ENCODE assay signal across 8 cellular contexts in the genomic region with DNA sequence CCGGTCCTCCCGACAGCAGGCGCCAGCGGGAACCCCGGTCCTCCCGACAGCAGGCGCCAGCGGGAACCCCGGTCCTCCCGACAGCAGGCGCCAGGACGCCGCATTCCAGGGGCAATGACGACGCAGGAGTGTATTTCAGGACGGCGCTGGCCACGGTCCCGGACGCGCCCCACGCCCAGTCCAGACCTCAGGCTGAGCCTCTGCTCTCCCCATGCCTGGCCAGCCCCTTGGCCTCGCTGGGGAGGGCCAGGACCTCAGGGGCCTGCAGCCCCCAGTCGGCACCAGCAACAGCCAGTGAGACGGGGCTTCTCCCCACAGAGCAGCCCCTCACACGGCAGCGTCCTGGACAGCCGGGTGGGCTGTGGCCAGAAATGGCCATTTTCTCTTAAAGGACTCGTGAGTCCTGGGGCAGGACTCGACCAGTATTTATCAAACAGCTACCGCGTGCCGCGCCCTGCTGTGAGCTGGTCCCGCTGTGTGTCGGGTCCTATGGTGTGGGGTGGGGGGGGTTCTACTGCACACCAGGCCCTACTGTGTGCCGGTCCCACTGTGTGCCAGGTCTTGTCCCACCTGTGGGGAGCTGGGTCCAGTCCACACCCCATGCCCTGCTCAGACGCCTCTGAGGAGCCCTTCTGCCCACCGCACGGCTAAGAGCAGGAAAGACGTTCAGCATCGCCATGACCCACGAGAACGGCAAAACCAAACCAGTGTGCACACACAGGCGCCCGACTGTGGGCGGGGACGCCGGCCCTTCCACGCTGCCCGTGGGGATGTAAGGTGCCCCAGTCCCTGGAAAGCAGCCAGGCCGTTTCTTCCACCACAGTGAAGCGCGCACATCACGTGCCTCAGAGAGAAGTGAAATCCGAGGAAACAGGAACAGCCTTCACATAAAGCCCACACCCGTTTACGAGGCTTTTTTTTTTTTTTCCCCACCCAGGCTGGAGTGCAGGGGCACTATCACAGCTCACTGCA. TPM values are rescaled to one million over a fixed set of nuclear protein-coding genes. Genes with fewer than 3 reads are reported as not detected.
DNase-seq lines count a peak whose midpoint lies in the region; ATAC-seq and TF ChIP-seq lines count a peak whose summit lies in the region.

No MANE protein-coding gene starts in this region.

- CTCF ChIA-PET in A673 (lab: Charles Lee) (no interaction called here), HEK293 (lab: Yijun Ruan, JAX) (interaction anchor here (0.5 to 1.8 kb wide), 10 partner anchors 51 to 274 kb away, joined by 3 to 5 read pairs (median 3); a partner anchor contains a TSS)

- H3K9ac ChIP-seq in skeletal muscle satellite cell (ENCODE audit: low read depth, low read length), result peak overlapping the region; percentile 51

- intact Hi-C loops in A673 (cut with micrococcal nuclease; ENCODE audit: unreplicated experiment), result loop anchor here (5.0 kb wide), 2 partner anchors 43 to 273 kb away; a partner anchor contains a TSS
- intact Hi-C loops in left ventricle myocardium superior (cut with micrococcal nuclease), result no loop called here

- ATAC-seq in left ventricle myocardium superior, result peak; percentile 66
- ATAC-seq in HG03521 (IDR thresholded peaks at IDR 0.05; ENCODE audit: unreplicated experiment), result no peak

- H3K27ac ChIP-seq in A673 (ENCODE audit: low read depth, low read length, poor library complexity, severe bottlenecking) (no peak overlapping the region), HEK293 (ENCODE audit: extremely low read depth, low read depth, low read length) (no peak overlapping the region)

- H3K36me3 ChIP-seq in A673 (ENCODE audit: insufficient read depth, low read length, poor library complexity, severe bottlenecking) (no peaks in the 10 kb centered on the region), HEK293 (ENCODE audit: control insufficient read depth in 2 of 2, insufficient read depth in 1 of 2, low read length in 2 of 2) (no peaks in the 10 kb centered on the region), skeletal muscle satellite cell (ENCODE audit: insufficient read depth, low read length) (no peaks in the 10 kb centered on the region)

- POLR2A ChIA-PET in A673 (lab: Charles Lee; ENCODE audit: low non-redundant PET) (interaction anchor here (0.6 kb wide), 1 partner anchor 576 kb away, joined by 4 read pairs; no protein-coding TSS in a partner anchor), HEK293 (lab: Yijun Ruan, JAX) (no interaction called here)

- peak overlapping the region; percentile 71 for H3K4me2 ChIP-seq in skeletal muscle satellite cell (ENCODE audit: low read length)

- TF ChIP-seq CTCF in A673 (conservative IDR thresholded peaks at IDR 0.05; ENCODE audit: low read depth, low read length), result no peak
- TF ChIP-seq CTCF in HEK293 (tag by site-specific recombination; IDR thresholded peaks at IDR 0.05), result no peak

- DNase-seq in A673 (ENCODE audit: low spot score) (no peak), left ventricle myocardium superior (peak; percentile 82), HT-29 (ENCODE audit: low spot score) (no peak), NCI-H1417 treated with DMSO at 0.1 percent for 48 hours (lab: John Stamatoyannopoulos, UW) (no peak)
- peak; percentile 43 to 54 for DNase-seq in activated T-cell treated with anti-CD3 and anti-CD28 coated beads, Interleukin-2, amount 50 U/mL, for 48 hours

- BruUV-seq in A673 (replicated peaks; lab: Mats Ljungman, UMichigan), result no TSS peak

- peaks cover 14% of the 10 kb centered on the region for H3K4me1 ChIP-seq in A673 (ENCODE audit: insufficient read depth, low read length, poor library complexity, severe bottlenecking)
- H3K4me1 ChIP-seq in HEK293 (ENCODE audit: control insufficient read depth, insufficient read depth, low read length), result no peaks in the 10 kb centered on the region; the same call in 1 of the 2 replicates
- peaks cover 14% of the 10 kb centered on the region for H3K4me1 ChIP-seq in skeletal muscle satellite cell (ENCODE audit: control insufficient read depth, insufficient read depth, low read length)

- H3K9me3 ChIP-seq in A673 (ENCODE audit: low read depth, low read length, poor library complexity, severe bottlenecking) (no peaks in the 10 kb centered on the region), HEK293 (ENCODE audit: control insufficient read depth, insufficient read depth, low read depth, low read length) (no peaks in the 10 kb centered on the region), skeletal muscle satellite cell (replicated peaks; ENCODE audit: low read length) (no peaks in the 10 kb centered on the region)

- H3K4me3 ChIP-seq in A673 (ENCODE audit: low read depth, low read length, poor library complexity, severe bottlenecking) (peak overlapping the region; percentile 38), HEK293 (ENCODE audit: low read depth, low read length) (no peak overlapping the region), skeletal muscle satellite cell (ENCODE audit: low read length) (peak overlapping the region; percentile 59)

- peaks cover 7% of the 10 kb centered on the region for H3K27me3 ChIP-seq in A673 (replicated peaks; ENCODE audit: insufficient read depth, low read depth, low read length, poor library complexity)
- peaks cover 13% of the 10 kb centered on the region for H3K27me3 ChIP-seq in skeletal muscle satellite cell (ENCODE audit: control insufficient read depth, insufficient read depth, low read length)

TF ChIP-seq in HEK293, 187 proteins besides CTCF, POLR2A, EP300 and RAD21 (continues in another document):
- no peak for TF ChIP-seq ZNF394 (tag by site-specific recombination; IDR thresholded peaks at IDR 0.05; ENCODE audit: borderline replicate concordance)
- TF ChIP-seq, protein P1, sequence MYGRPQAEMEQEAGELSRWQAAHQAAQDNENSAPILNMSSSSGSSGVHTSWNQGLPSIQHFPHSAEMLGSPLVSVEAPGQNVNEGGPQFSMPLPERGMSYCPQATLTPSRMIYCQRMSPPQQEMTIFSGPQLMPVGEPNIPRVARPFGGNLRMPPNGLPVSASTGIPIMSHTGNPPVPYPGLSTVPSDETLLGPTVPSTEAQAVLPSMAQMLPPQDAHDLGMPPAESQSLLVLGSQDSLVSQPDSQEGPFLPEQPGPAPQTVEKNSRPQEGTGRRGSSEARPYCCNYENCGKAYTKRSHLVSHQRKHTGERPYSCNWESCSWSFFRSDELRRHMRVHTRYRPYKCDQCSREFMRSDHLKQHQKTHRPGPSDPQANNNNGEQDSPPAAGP (tag by site-specific recombination; IDR thresholded peaks at IDR 0.05), result no peak
- TF ChIP-seq ZNF76 (tag by site-specific recombination; IDR thresholded peaks at IDR 0.05; ENCODE audit: borderline replicate concordance, low read depth), result no peak
- TF ChIP-seq, protein P2, sequence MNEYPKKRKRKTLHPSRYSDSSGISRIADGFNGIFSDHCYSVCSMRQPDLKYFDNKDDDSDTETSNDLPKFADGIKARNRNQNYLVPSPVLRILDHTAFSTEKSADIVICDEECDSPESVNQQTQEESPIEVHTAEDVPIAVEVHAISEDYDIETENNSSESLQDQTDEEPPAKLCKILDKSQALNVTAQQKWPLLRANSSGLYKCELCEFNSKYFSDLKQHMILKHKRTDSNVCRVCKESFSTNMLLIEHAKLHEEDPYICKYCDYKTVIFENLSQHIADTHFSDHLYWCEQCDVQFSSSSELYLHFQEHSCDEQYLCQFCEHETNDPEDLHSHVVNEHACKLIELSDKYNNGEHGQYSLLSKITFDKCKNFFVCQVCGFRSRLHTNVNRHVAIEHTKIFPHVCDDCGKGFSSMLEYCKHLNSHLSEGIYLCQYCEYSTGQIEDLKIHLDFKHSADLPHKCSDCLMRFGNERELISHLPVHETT (tag by site-specific recombination; IDR thresholded peaks at IDR 0.05), result no peak
- TF ChIP-seq ZBTB20 (tag by site-specific recombination; IDR thresholded peaks at IDR 0.05), result peak; percentile 91
- no peak for TF ChIP-seq ZNF19 (tag by site-specific recombination; IDR thresholded peaks at IDR 0.05; ENCODE audit: low read depth)
- peak; percentile 10; the same call in 1 of the 2 replicates for TF ChIP-seq ZFHX2 (tag by site-specific recombination; conservative IDR thresholded peaks at IDR 0.05)
- no peak for TF ChIP-seq HOXC10 (CRISPR knock-in tag; IDR thresholded peaks at IDR 0.05)
- TF ChIP-seq ZFP41 (tag by site-specific recombination; IDR thresholded peaks at IDR 0.05; ENCODE audit: borderline replicate concordance), result no peak
- TF ChIP-seq, protein P3, sequence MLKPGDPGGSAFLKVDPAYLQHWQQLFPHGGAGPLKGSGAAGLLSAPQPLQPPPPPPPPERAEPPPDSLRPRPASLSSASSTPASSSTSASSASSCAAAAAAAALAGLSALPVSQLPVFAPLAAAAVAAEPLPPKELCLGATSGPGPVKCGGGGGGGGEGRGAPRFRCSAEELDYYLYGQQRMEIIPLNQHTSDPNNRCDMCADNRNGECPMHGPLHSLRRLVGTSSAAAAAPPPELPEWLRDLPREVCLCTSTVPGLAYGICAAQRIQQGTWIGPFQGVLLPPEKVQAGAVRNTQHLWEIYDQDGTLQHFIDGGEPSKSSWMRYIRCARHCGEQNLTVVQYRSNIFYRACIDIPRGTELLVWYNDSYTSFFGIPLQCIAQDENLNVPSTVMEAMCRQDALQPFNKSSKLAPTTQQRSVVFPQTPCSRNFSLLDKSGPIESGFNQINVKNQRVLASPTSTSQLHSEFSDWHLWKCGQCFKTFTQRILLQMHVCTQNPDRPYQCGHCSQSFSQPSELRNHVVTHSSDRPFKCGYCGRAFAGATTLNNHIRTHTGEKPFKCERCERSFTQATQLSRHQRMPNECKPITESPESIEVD (tag by site-specific recombination; IDR thresholded peaks at IDR 0.05), result no peak
- TF ChIP-seq ZNF596 (tag by site-specific recombination; IDR thresholded peaks at IDR 0.05), result no peak
- no peak for TF ChIP-seq ZNF302 (tag by site-specific recombination; IDR thresholded peaks at IDR 0.05; ENCODE audit: low read depth)
- TF ChIP-seq SP3 (tag by site-specific recombination; IDR thresholded peaks at IDR 0.05), result no peak
- TF ChIP-seq SCRT1 (tag by site-specific recombination; IDR thresholded peaks at IDR 0.05; ENCODE audit: borderline replicate concordance), result no peak
- TF ChIP-seq ZNF335 (tag by site-specific recombination; conservative IDR thresholded peaks at IDR 0.05), result peak; percentile 89

RNA-seq across cellular contexts. Expression of a gene that starts 33.3 kb away (rescaled TPM):
- total RNA-seq in A673 (2021) (49.7 and 51.9 TPM in 2 replicates), left ventricle myocardium superior (20.6 TPM)
- total RNA-seq in skeletal muscle satellite cell (2012; rRNA removed), result 16.7 and 17.5 TPM in 2 replicates
- 228 and 253 TPM in 2 replicates for total RNA-seq in HT-29 (2014; rRNA removed; shearing (Covaris generic))

RNA-seq across cellular contexts. Expression of a gene that starts 44.8 kb away (rescaled TPM):
- total RNA-seq in A673 (2021), result 16.4 and 18.6 TPM in 2 replicates
- 10.2 TPM for total RNA-seq in left ventricle myocardium superior
- 1.0 and 1.7 TPM in 2 replicates for total RNA-seq in skeletal muscle satellite cell (2012; rRNA removed)
- total RNA-seq in HT-29 (2014; rRNA removed; shearing (Covaris generic)), result 535 and 538 TPM in 2 replicates

Comparison
In these comparisons a context has a peak if more than half of its experiments do, and no peak if none do; other contexts are left out.
1. DNase-seq: peak in activated T-cell treated with anti-CD3 and anti-CD28 coated beads, Interleukin-2, amount 50 U/mL, for 48 hours (2 of 2) and left ventricle myocardium superior (single experiment); none in A673 (single experiment), HT-29 (single experiment) and NCI-H1417 treated with DMSO at 0.1 percent for 48 hours (single experiment).
2. RNA of a gene that starts 44.8 kb away (total RNA-seq): 535 to 538 TPM in HT-29; 16.4 to 18.6 TPM in A673 and 10.2 TPM in left ventricle myocardium superior (single experiment); every median in the first group is over 10 times any median in the second.